20 cellular contexts compared by ENCODE assay signal in genomic region chr20:41364236-41364855, GRCh38. TPM values are rescaled to one million over a fixed set of nuclear protein-coding genes. Genes with fewer than 3 reads are reported as not detected.
"Had no signal": no experiment of that assay in that cellular context is flagged by ENCODE, and none has a peak within 500 bp of the region (broad histone marks: within the 10 kb centered on the region; RNA-seq: fewer than 3 reads in every experiment).

No MANE protein-coding gene starts in this region.

- DNase-seq: activated CD4-positive, alpha-beta T cell treated with anti-CD3 and anti-CD28 coated beads for 36 hours; activated CD4-positive, alpha-beta T cell treated with anti-CD3 and anti-CD28 coated beads, Interleukin-2, amount 50 U/mL, for 48 hours; activated gamma-delta T cell treated with Interleukin-2 at 50 U/mL for 16 hours; cortex of kidney; immature natural killer cell; kidney glomerular epithelial cell; mesenchymal stem cell; naive B cell; pancreas; sigmoid colon; stimulated activated CD4-positive, alpha-beta T cell treated with anti-CD3 and anti-CD28 coated beads, Interleukin-4, amount 100 ng/mL, for 24 hours; T-cell; testis; upper lobe of right lung had no signal

- H3K27me3 ChIP-seq: testis had no signal

- H3K9me3 ChIP-seq: esophagus muscularis mucosa, gastroesophageal sphincter, mucosa of descending colon, pancreas, sigmoid colon, testis, upper lobe of right lung had no signal

- H3K36me3 ChIP-seq: gastroesophageal sphincter, pancreas, sigmoid colon, upper lobe of right lung had no signal

- FAIRE-seq: pancreas had no signal

- H3K4me1 ChIP-seq: pancreas had no signal

- H3K4me3 ChIP-seq: esophagus muscularis mucosa, gastroesophageal sphincter, mucosa of descending colon, pancreas, sigmoid colon, testis, upper lobe of right lung had no signal

- ATAC-seq: activated CD4-positive, alpha-beta T cell treated with anti-CD3 and anti-CD28 coated beads for 36 hours; activated naive CD4-positive, alpha-beta T cell treated with anti-CD3 and anti-CD28 coated beads, Interleukin-2, amount 50 U/mL, for 72 hours; gastroesophageal sphincter; mucosa of descending colon; pancreas; stimulated activated effector memory CD8-positive, alpha-beta T cell treated with anti-CD3 and anti-CD28 coated beads, Interleukin-12 subunit alpha, Interleukin-12 subunit beta, amount 100 ng/mL, for 72 hours; T-cell; upper lobe of right lung; WTC11 had no signal

- H3K27ac ChIP-seq: esophagus muscularis mucosa, gastroesophageal sphincter, pancreas, sigmoid colon, testis, upper lobe of right lung had no signal

RNA-seq across cellular contexts. Expression of gene EMILIN3, which starts 2.3 kb away (rescaled TPM):
- total RNA-seq: T-cell, upper lobe of right lung had no signal
- polyA plus RNA-seq: immature natural killer cell had no signal
